ENCODE assay signal across 9 cellular contexts in genomic region chr5:136062563-136063274, GRCh38. TPM values are rescaled to one million over a fixed set of nuclear protein-coding genes. Genes with fewer than 3 reads are reported as not detected.
DNase-seq lines count a peak whose midpoint lies in the region; ATAC-seq and TF ChIP-seq lines count a peak whose summit lies in the region.
"Had no signal": no experiment of that assay in that cellular context is flagged by ENCODE, and none has a peak within 500 bp of the region (broad histone marks: within the 10 kb centered on the region; RNA-seq: fewer than 3 reads in every experiment).

No MANE protein-coding gene starts in this region.

- no peaks in the 10 kb centered on the region for H3K27me3 ChIP-seq in uterus

- H3K4me1 Mint-ChIP-seq in T-helper 17 cell, result no peaks in the 10 kb centered on the region
- H3K4me1 Mint-ChIP-seq: activated naive CD8-positive, alpha-beta T cell treated with anti-CD3 and anti-CD28 coated beads, Interleukin-2, amount 10 ng/mL, durations not matched to agents 7 days and 5 days had no signal

- no peaks in the 10 kb centered on the region for H3K36me3 ChIP-seq in uterus

- peaks cover 0 to 2% of the 10 kb centered on the region in 2 donors for H3K4me1 ChIP-seq in uterus

- ATAC-seq in GM19455 (IDR thresholded peaks at IDR 0.05; ENCODE audit: unreplicated experiment) (peak; percentile 70), T-helper 17 cell (peak; percentile 64)

- H3K9me3 ChIP-seq in T-helper 17 cell (ENCODE audit: control insufficient read depth, low read length, poor library complexity, severe bottlenecking) (no peaks in the 10 kb centered on the region), uterus (no peaks in the 10 kb centered on the region)

- no peak overlapping the region for H3K27ac ChIP-seq in uterus

- peak; percentile 4 for DNase-seq in NK-92 treated with Interleukin-12 subunit alpha and Interleukin-12 subunit beta, amount 100 ng/mL, for 24 hours (lab: John Stamatoyannopoulos, UW)
- DNase-seq in NK-92 (lab: John Stamatoyannopoulos, UW; ENCODE audit: unreplicated experiment) (no peak), HT1080 (ENCODE audit: low read depth) (peak; percentile 46), T-helper 17 cell (no peak), iPS DF 19.7 (ENCODE audit: low read depth, low spot score) (peak; percentile 38), uterus (no peak)
- DNase-seq in stimulated activated naive CD4-positive, alpha-beta T cell (lab: John Stamatoyannopoulos, UW), result no peak
- DNase-seq: activated naive CD8-positive, alpha-beta T cell treated with anti-CD3 and anti-CD28 coated beads, Interleukin-2, amount 10 ng/mL, durations not matched to agents 7 days and 5 days had no signal

- peak; percentile 21 to 38 (median 26) for TF ChIP-seq CTCF in uterus (IDR thresholded peaks at IDR 0.05)

- no peak overlapping the region for H3K27ac Mint-ChIP-seq in T-helper 17 cell
- H3K27ac Mint-ChIP-seq: activated naive CD8-positive, alpha-beta T cell treated with anti-CD3 and anti-CD28 coated beads, Interleukin-2, amount 10 ng/mL, durations not matched to agents 7 days and 5 days had no signal

- H3K4me3 ChIP-seq in uterus, result no peak overlapping the region

- no peak overlapping the region for H3K4me3 Mint-ChIP-seq in T-helper 17 cell
- H3K4me3 Mint-ChIP-seq: activated naive CD8-positive, alpha-beta T cell treated with anti-CD3 and anti-CD28 coated beads, Interleukin-2, amount 10 ng/mL, durations not matched to agents 7 days and 5 days had no signal

- no peaks in the 10 kb centered on the region for H3K36me3 Mint-ChIP-seq in T-helper 17 cell (ENCODE audit: low read depth)
- H3K36me3 Mint-ChIP-seq: activated naive CD8-positive, alpha-beta T cell treated with anti-CD3 and anti-CD28 coated beads, Interleukin-2, amount 10 ng/mL, durations not matched to agents 7 days and 5 days had no signal

- intact Hi-C loops in uterus (cut with DNase I; ENCODE audit: low total_unique reads), result no loop called here

- TF ChIP-seq POLR2A in uterus (IDR thresholded peaks at IDR 0.05), result no peak

- no peaks in the 10 kb centered on the region for H3K27me3 Mint-ChIP-seq in T-helper 17 cell

RNA-seq across cellular contexts. Expression of gene TGFBI, which starts 33.9 kb away (rescaled TPM):
- 34.9 and 56.4 TPM in 2 replicates for total RNA-seq in HT1080 (2014; rRNA removed; shearing (Covaris generic))
- polyA plus RNA-seq in HT1080 (2015; cell fraction: cytosol; rRNA removed), result 170 and 171 TPM in 2 replicates
- polyA plus RNA-seq in HT1080 (2015; cell fraction: nucleus; rRNA removed), result 147 and 174 TPM in 2 replicates
- total RNA-seq in T-helper 17 cell (1 to 10 TPM; 6.6 to 8.6 TPM), uterus (100 to 1,000 TPM in 1 of 4 donors, 10 to 100 TPM in 3; 27.9 to 293 (median 38.7) TPM)

Comparison
In these comparisons a context has a peak if more than half of its experiments do, and no peak if none do; other contexts are left out.
1. DNase-seq: peak in NK-92 treated with Interleukin-12 subunit alpha and Interleukin-12 subunit beta, amount 100 ng/mL, for 24 hours (single experiment), HT1080 (single experiment) and iPS DF 19.7 (single experiment); none in NK-92 (single experiment), T-helper 17 cell (0 of 3), uterus (0 of 2) and stimulated activated naive CD4-positive, alpha-beta T cell (0 of 6).